Comparison of ENCODE assay signal across 9 cellular contexts in the genomic region with DNA sequence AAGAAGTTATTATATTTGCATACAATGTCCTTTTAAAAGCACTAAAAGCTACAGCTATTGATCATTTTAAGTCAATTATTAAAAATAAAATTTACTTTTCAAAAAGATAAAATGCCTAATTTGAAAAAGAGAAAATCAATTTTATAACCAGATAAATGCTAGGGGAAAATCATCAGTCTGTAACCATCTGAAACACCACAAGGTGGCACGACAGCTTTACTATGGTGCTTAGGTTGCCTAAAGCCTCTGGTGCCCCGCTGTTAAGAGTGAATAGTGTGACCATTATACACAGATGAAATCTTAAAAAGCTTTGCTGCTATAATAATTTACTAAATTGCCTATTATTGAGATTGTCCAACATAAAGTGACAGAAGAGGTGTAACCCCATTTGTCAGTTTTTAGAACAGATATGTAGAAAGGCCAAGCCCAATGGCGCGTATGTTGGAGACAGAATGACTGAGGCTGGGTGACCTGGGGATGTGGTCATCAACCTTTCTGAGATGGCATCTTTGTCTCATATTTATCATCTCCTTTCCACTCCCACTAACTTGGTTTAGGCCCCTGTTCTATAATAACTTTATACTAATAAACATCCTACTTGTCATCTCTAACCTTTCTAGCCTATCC.
DNase-seq lines count a peak whose midpoint lies in the region; ATAC-seq and TF ChIP-seq lines count a peak whose summit lies in the region.
"Had no signal": no experiment of that assay in that cellular context is flagged by ENCODE, and none has a peak within 500 bp of the region (broad histone marks: within the 10 kb centered on the region; RNA-seq: fewer than 3 reads in every experiment).

No MANE protein-coding gene starts in this region.

- no peak overlapping the region for H2AFZ ChIP-seq in neural progenitor cell (replicated peaks)

- no peak overlapping the region for H3K4me2 ChIP-seq in neural progenitor cell

- H3K4me1 Mint-ChIP-seq in neural progenitor cell = peaks cover 2% of the 10 kb centered on the region
- H3K4me1 Mint-ChIP-seq: central memory CD8-positive, alpha-beta T cell had no signal

- no peak for TF ChIP-seq POLR2A in ovary (IDR thresholded peaks at IDR 0.05)

- DNase-seq in NCI-H524 (lab: John Stamatoyannopoulos, UW) (peak; percentile 8 to 64), NCI-H524 treated with DMSO at 0.1 percent for 48 hours (lab: John Stamatoyannopoulos, UW) (no peak), SHP77 (lab: John Stamatoyannopoulos, UW) (peak; percentile 31 to 47), neural progenitor cell (ENCODE audit: low spot score) (peak; percentile 77), ovary (no peak)

- no peak for TF ChIP-seq EP300 in ovary (IDR thresholded peaks at IDR 0.05)

- ATAC-seq in GM19397 (IDR thresholded peaks at IDR 0.05; ENCODE audit: unreplicated experiment) (peak; percentile 80), HG03439 (IDR thresholded peaks at IDR 0.05; ENCODE audit: unreplicated experiment) (peak; percentile 95), esophagus mucosa (peak; percentile 66)

- no peaks in the 10 kb centered on the region for H4K20me1 ChIP-seq in neural progenitor cell (ENCODE audit: low read depth)

- H3K9me3 ChIP-seq in neural progenitor cell (ENCODE audit: low read depth) (no peaks in the 10 kb centered on the region), ovary (no peaks in the 10 kb centered on the region)

- no peak overlapping the region for H3K4me3 Mint-ChIP-seq in neural progenitor cell
- H3K4me3 Mint-ChIP-seq: central memory CD8-positive, alpha-beta T cell had no signal

- WGBS in ovary, 3 donors = 57 to 58% (median 58%) methylated on average over 4 of the region's 4 CpGs

- peaks cover 6% of the 10 kb centered on the region for H3K4me1 ChIP-seq in neural progenitor cell
- no peaks in the 10 kb centered on the region for H3K4me1 ChIP-seq in ovary (ENCODE audit: insufficient read depth)

- H3K27me3 Mint-ChIP-seq in neural progenitor cell (ENCODE audit: insufficient read depth, low read depth) = no peaks in the 10 kb centered on the region

- TF ChIP-seq CTCF in neural progenitor cell (IDR thresholded peaks at IDR 0.05) = peak; percentile 82
- TF ChIP-seq CTCF in ovary (IDR thresholded peaks at IDR 0.05) = no peak

- H3K27ac ChIP-seq in neural progenitor cell (no peak overlapping the region), ovary (no peak overlapping the region)

- H3F3A ChIP-seq in neural progenitor cell (ENCODE audit: low read depth) = no peaks in the 10 kb centered on the region

- no peaks in the 10 kb centered on the region for H3K36me3 Mint-ChIP-seq in neural progenitor cell

- H3K36me3 ChIP-seq in neural progenitor cell (no peaks in the 10 kb centered on the region), ovary (no peaks in the 10 kb centered on the region)

- intact Hi-C loops in ovary (cut with DNase I) = no loop called here

- no peaks in the 10 kb centered on the region for H3K79me2 ChIP-seq in neural progenitor cell (ENCODE audit: low read depth)

- H3K9ac ChIP-seq in neural progenitor cell = no peak overlapping the region

- no peaks in the 10 kb centered on the region for H3K9me3 Mint-ChIP-seq in neural progenitor cell
- H3K9me3 Mint-ChIP-seq: central memory CD8-positive, alpha-beta T cell had no signal

- no peak overlapping the region for H3K4me3 ChIP-seq in neural progenitor cell
- no peak overlapping the region for H3K4me3 ChIP-seq in ovary

- H3K27ac Mint-ChIP-seq in neural progenitor cell = no peak overlapping the region

- H3K27me3 ChIP-seq in neural progenitor cell = no peaks in the 10 kb centered on the region
- no peaks in the 10 kb centered on the region for H3K27me3 ChIP-seq in ovary

Comparison
In these comparisons a context has a peak if more than half of its experiments do, and no peak if none do; other contexts are left out.
1. DNase-seq: peak in NCI-H524 (2 of 2), SHP77 (2 of 2) and neural progenitor cell (single experiment); none in NCI-H524 treated with DMSO at 0.1 percent for 48 hours (single experiment) and ovary (0 of 5).
2. Peak in every context shown above with its lines, with median percentiles within 50 percentile points of each other: ATAC-seq.